ENCODE assay signal across 9 cellular contexts in the genomic region with DNA sequence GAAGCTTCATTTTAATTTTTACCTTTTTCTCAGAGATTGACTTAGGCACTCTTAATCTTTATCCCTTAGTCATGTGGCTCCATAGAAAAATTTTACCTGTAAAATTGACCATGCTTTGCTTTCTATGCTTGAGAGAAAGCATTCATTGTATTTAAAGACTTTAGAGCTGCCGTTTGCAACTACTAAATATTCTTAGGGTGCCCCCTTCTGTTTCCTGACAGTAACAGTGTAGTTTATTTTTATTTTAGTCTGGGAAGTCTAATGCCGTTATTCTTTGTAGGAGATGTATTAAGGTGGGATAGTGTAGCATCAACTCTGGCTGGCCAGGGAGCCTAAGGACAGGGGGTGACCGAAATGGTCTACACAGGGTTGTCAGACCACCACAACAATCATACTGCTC.
A peak's percentile ranks its signal among the peaks of the same experiment; 100 is the strongest.
DNase-seq lines count a peak whose midpoint lies in the region; ATAC-seq lines count a peak whose summit lies in the region.
"Had no signal": no experiment of that assay in that cellular context is flagged by ENCODE, and none has a peak within 500 bp of the region (broad histone marks: within the 10 kb centered on the region; RNA-seq: fewer than 3 reads in every experiment).

No MANE protein-coding gene starts in this region.

- no peak overlapping the region for H3K18ac ChIP-seq in neuronal stem cell (ENCODE audit: low read length)

- H3K4ac ChIP-seq in neuronal stem cell (ENCODE audit: low read length) = no peak overlapping the region

- H3K4me1 Mint-ChIP-seq in activated CD8-positive, alpha-beta T cell treated with anti-CD3 and anti-CD28 coated beads, Interleukin-2, amount 10 ng/mL, durations not matched to agents 7 days and 5 days (ENCODE audit: low read depth) = no peaks in the 10 kb centered on the region

- no peak overlapping the region for H4K8ac ChIP-seq in neuronal stem cell (ENCODE audit: low read depth, low read length)

- CTCF ChIA-PET in activated CD8-positive, alpha-beta T cell treated with anti-CD3 and anti-CD28 coated beads, Interleukin-2, amount 10 ng/mL, durations not matched to agents 7 days and 5 days (lab: Charles Lee) = no interaction called here

- H3K4me2 ChIP-seq in neuronal stem cell (ENCODE audit: insufficient read depth, low read length, poor library complexity, severe bottlenecking) = no peak overlapping the region

- no peaks in the 10 kb centered on the region for H3K9me3 Mint-ChIP-seq in activated CD8-positive, alpha-beta T cell treated with anti-CD3 and anti-CD28 coated beads, Interleukin-2, amount 10 ng/mL, durations not matched to agents 7 days and 5 days (ENCODE audit: insufficient read depth)

- H3K27ac ChIP-seq in neuronal stem cell (replicated peaks; ENCODE audit: low read length) = no peak overlapping the region

- DNase-seq in GM04503 (ENCODE audit: low read depth) = peak; percentile 1
- peak; percentile 19 for DNase-seq in NCI-H2029 treated with DMSO at 0.1 percent for 48 hours (lab: John Stamatoyannopoulos, UW)
- DNase-seq in cerebellum (ENCODE audit: low spot score) = peak; percentile 41
- DNase-seq in neuronal stem cell (ENCODE audit: low spot score) = peak; percentile 9
- DNase-seq in activated CD8-positive, alpha-beta T cell treated with anti-CD3 and anti-CD28 coated beads, Interleukin-2, amount 10 ng/mL, durations not matched to agents 7 days and 5 days = no peak
- DNase-seq in NCI-H1436 treated with DMSO at 0.1 percent for 48 hours (lab: John Stamatoyannopoulos, UW) = no peak

- H2BK5ac ChIP-seq in neuronal stem cell (ENCODE audit: low read length) = no peak overlapping the region

- H2BK120ac ChIP-seq in neuronal stem cell (ENCODE audit: low read depth, low read length) = no peak overlapping the region

- no peaks in the 10 kb centered on the region for H3K79me1 ChIP-seq in neuronal stem cell (ENCODE audit: low read depth, low read length)

- H3K9ac ChIP-seq in neuronal stem cell (ENCODE audit: low read depth, low read length, poor library complexity) = no peak overlapping the region

- no peaks in the 10 kb centered on the region for H3K9me3 ChIP-seq in neuronal stem cell (replicated peaks in 1 of 2; ENCODE audit: control insufficient read depth in 2 of 2, insufficient read depth in 1 of 2, low read depth in 1 of 2, low read length in 2 of 2)

- POLR2A ChIA-PET in activated CD8-positive, alpha-beta T cell treated with anti-CD3 and anti-CD28 coated beads, Interleukin-2, amount 10 ng/mL, durations not matched to agents 7 days and 5 days (lab: Charles Lee) = no interaction called here

- no peak overlapping the region for H3K14ac ChIP-seq in neuronal stem cell (ENCODE audit: low read length)

- no peak overlapping the region for H3K27ac Mint-ChIP-seq in activated CD8-positive, alpha-beta T cell treated with anti-CD3 and anti-CD28 coated beads, Interleukin-2, amount 10 ng/mL, durations not matched to agents 7 days and 5 days

- H3K23ac ChIP-seq in neuronal stem cell (ENCODE audit: low read depth, low read length, poor library complexity) = no peak overlapping the region

- H2AK5ac ChIP-seq in neuronal stem cell (ENCODE audit: low read depth, low read length) = no peak overlapping the region

- H4K91ac ChIP-seq in neuronal stem cell (ENCODE audit: low read depth, low read length, poor library complexity) = no peak overlapping the region

- H2AFZ ChIP-seq in neuronal stem cell (ENCODE audit: low read length) = no peak overlapping the region

- H2BK12ac ChIP-seq in neuronal stem cell (ENCODE audit: low read length) = no peak overlapping the region

- no peaks in the 10 kb centered on the region for H3K27me3 Mint-ChIP-seq in activated CD8-positive, alpha-beta T cell treated with anti-CD3 and anti-CD28 coated beads, Interleukin-2, amount 10 ng/mL, durations not matched to agents 7 days and 5 days (ENCODE audit: low read depth)

- no peaks in the 10 kb centered on the region for H3K27me3 ChIP-seq in neuronal stem cell (ENCODE audit: control insufficient read depth in 3 of 3, insufficient read depth in 3 of 3, low read depth in 1 of 3, low read length in 3 of 3)

- H2BK15ac ChIP-seq in neuronal stem cell (ENCODE audit: low read length) = no peak overlapping the region

- H3K4me3 Mint-ChIP-seq in activated CD8-positive, alpha-beta T cell treated with anti-CD3 and anti-CD28 coated beads, Interleukin-2, amount 10 ng/mL, durations not matched to agents 7 days and 5 days = no peak overlapping the region

- ATAC-seq in activated CD8-positive, alpha-beta T cell treated with anti-CD3 and anti-CD28 coated beads, Interleukin-2, amount 10 ng/mL, durations not matched to agents 7 days and 5 days = no peak
- ATAC-seq in HG03108 (IDR thresholded peaks at IDR 0.05; ENCODE audit: unreplicated experiment) (no peak), HG03571 (IDR thresholded peaks at IDR 0.05; ENCODE audit: unreplicated experiment) (no peak)

- H3K4me1 ChIP-seq in neuronal stem cell (ENCODE audit: control insufficient read depth in 2 of 2, insufficient read depth in 1 of 2, low read depth in 1 of 2, low read length in 2 of 2) = no peaks in the 10 kb centered on the region

- H3K36me3 ChIP-seq in neuronal stem cell (replicated peaks in 1 of 2; ENCODE audit: control insufficient read depth in 2 of 2, insufficient read depth in 2 of 2, low read length in 2 of 2) = no peaks in the 10 kb centered on the region

- no peak overlapping the region for H3K4me3 ChIP-seq in neuronal stem cell (ENCODE audit: low read length in 2 of 2)
- H3K4me3 ChIP-seq: lung had no signal

- no CpG with 5 or more reads among the region's 3 CpGs for WGBS in neuronal stem cell (ENCODE audit: extremely low coverage in 2 of 2, insufficient read length in 2 of 2, insufficient replicate concordance in 1 of 2), 2 donors

- H3K36me3 Mint-ChIP-seq in activated CD8-positive, alpha-beta T cell treated with anti-CD3 and anti-CD28 coated beads, Interleukin-2, amount 10 ng/mL, durations not matched to agents 7 days and 5 days (ENCODE audit: low read depth) = no peaks in the 10 kb centered on the region

Comparison
In these comparisons a context has a peak if more than half of its experiments do, and no peak if none do; other contexts are left out.
1. DNase-seq: peak in GM04503 (single experiment), NCI-H2029 treated with DMSO at 0.1 percent for 48 hours (single experiment), cerebellum (single experiment) and neuronal stem cell (single experiment); none in activated CD8-positive, alpha-beta T cell treated with anti-CD3 and anti-CD28 coated beads, Interleukin-2, amount 10 ng/mL, durations not matched to agents 7 days and 5 days (single experiment) and NCI-H1436 treated with DMSO at 0.1 percent for 48 hours (single experiment).